ENCODE assay signal across 2 cellular contexts in the genomic region with DNA sequence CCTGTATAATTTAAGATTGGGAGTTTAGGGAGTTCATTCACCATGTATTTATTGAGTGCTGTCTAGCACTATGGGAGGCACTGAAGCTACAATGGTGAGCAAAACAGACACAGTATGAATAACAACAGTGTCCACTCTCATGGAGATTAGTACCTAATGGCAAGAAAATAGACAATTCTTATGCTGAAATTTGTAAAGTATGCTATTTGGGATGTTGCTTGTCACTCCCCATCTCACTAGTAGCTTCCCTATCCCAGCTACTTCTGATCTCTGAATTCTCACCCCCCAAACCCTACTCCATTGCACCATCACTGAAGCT.
TF ChIP-seq lines count a peak whose summit lies in the region.

No MANE protein-coding gene starts in this region.

TF ChIP-seq in H1, 55 proteins besides CTCF, POLR2A, EP300 and RAD21:
- TF ChIP-seq POU5F1 (IDR thresholded peaks at IDR 0.05; ENCODE audit: low read depth, low read length) (peak; percentile 88), CBX5 (IDR thresholded peaks at IDR 0.05; ENCODE audit: low read depth, low read length) (no peak), NANOG (IDR thresholded peaks at IDR 0.05; ENCODE audit: insufficient read depth, low read depth, low read length, poor library complexity, severe bottlenecking) (peak; percentile 56)
TF ChIP-seq in H1: peak in this region for 2.

TF ChIP-seq in neural cell, 6 proteins besides CTCF, POLR2A, EP300 and RAD21:
- no peak for TF ChIP-seq SMC3 (conservative IDR thresholded peaks at IDR 0.05; ENCODE audit: poor library complexity)
- no peak for TF ChIP-seq POLR2AphosphoS5 (IDR thresholded peaks at IDR 0.05)
- TF ChIP-seq MXI1 (conservative IDR thresholded peaks at IDR 0.05; ENCODE audit: poor library complexity, severe bottlenecking), result no peak
- no peak for TF ChIP-seq EZH2 (IDR thresholded peaks at IDR 0.05; ENCODE audit: borderline replicate concordance, insufficient read depth, low read length, poor library complexity, severe bottlenecking)
- TF ChIP-seq, protein P1, sequence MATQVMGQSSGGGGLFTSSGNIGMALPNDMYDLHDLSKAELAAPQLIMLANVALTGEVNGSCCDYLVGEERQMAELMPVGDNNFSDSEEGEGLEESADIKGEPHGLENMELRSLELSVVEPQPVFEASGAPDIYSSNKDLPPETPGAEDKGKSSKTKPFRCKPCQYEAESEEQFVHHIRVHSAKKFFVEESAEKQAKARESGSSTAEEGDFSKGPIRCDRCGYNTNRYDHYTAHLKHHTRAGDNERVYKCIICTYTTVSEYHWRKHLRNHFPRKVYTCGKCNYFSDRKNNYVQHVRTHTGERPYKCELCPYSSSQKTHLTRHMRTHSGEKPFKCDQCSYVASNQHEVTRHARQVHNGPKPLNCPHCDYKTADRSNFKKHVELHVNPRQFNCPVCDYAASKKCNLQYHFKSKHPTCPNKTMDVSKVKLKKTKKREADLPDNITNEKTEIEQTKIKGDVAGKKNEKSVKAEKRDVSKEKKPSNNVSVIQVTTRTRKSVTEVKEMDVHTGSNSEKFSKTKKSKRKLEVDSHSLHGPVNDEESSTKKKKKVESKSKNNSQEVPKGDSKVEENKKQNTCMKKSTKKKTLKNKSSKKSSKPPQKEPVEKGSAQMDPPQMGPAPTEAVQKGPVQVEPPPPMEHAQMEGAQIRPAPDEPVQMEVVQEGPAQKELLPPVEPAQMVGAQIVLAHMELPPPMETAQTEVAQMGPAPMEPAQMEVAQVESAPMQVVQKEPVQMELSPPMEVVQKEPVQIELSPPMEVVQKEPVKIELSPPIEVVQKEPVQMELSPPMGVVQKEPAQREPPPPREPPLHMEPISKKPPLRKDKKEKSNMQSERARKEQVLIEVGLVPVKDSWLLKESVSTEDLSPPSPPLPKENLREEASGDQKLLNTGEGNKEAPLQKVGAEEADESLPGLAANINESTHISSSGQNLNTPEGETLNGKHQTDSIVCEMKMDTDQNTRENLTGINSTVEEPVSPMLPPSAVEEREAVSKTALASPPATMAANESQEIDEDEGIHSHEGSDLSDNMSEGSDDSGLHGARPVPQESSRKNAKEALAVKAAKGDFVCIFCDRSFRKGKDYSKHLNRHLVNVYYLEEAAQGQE (IDR thresholded peaks at IDR 0.05; ENCODE audit: borderline replicate concordance), result no peak
- no peak for TF ChIP-seq TAF1 (IDR thresholded peaks at IDR 0.05; ENCODE audit: low read depth)
